Comparison of ENCODE assay signal across 21 cellular contexts in genomic region chr18:36207326-36207725, GRCh38. TPM values are rescaled to one million over a fixed set of nuclear protein-coding genes. Genes with fewer than 3 reads are reported as not detected.
A peak's percentile ranks its signal among the peaks of the same experiment; 100 is the strongest.
DNase-seq lines count a peak whose midpoint lies in the region; ATAC-seq, FAIRE-seq and TF ChIP-seq lines count a peak whose summit lies in the region.
"Had no signal": no experiment of that assay in that cellular context is flagged by ENCODE, and none has a peak within 500 bp of the region (broad histone marks: within the 10 kb centered on the region; RNA-seq: fewer than 3 reads in every experiment).

No MANE protein-coding gene starts in this region.

- WGBS in GM23248 (ENCODE audit: low coverage in 1 of 2, low lambda C conversion rate in 2 of 2, missing lambda C conversion rate in 2 of 2), 2 experiments = 90 to 96% methylated on average over 1 of the region's 1 CpG

- H3K27me3 ChIP-seq in DOHH2 (ENCODE audit: control insufficient read depth, low read length) (no peaks in the 10 kb centered on the region), astrocyte (ENCODE audit: insufficient read depth, low read length) (no peaks in the 10 kb centered on the region), GM23248 (replicated peaks; ENCODE audit: insufficient read depth) (no peaks in the 10 kb centered on the region)
- H3K27me3 ChIP-seq: BLaER1 treated with 17β-estradiol and CSF1 and Interleukin-3, amounts not matched to agents 10 nM and 100 nM had no signal

- no peaks in the 10 kb centered on the region for H3K36me3 ChIP-seq in DOHH2 (ENCODE audit: control insufficient read depth, low read length)
- H3K36me3 ChIP-seq in astrocyte (ENCODE audit: insufficient read depth, low read length) = no peaks in the 10 kb centered on the region
- peaks cover 30% of the 10 kb centered on the region for H3K36me3 ChIP-seq in GM23248 (ENCODE audit: low read depth)
- H3K36me3 ChIP-seq: BLaER1 treated with 17β-estradiol and CSF1 and Interleukin-3, amounts not matched to agents 10 nM and 100 nM had no signal

- H3K4me3 Mint-ChIP-seq in astrocyte (ENCODE audit: unreplicated experiment) = no peak overlapping the region
- H3K4me3 Mint-ChIP-seq: B cell; CD4-positive, alpha-beta T cell; CD8-positive, alpha-beta T cell had no signal

- in situ Hi-C loops in GM23248 (cut with MboI) = no loop called here

- H3K27ac Mint-ChIP-seq in astrocyte (ENCODE audit: unreplicated experiment) = peak overlapping the region; percentile 12
- H3K27ac Mint-ChIP-seq: B cell; CD4-positive, alpha-beta T cell; CD8-positive, alpha-beta T cell had no signal

- H2AFZ ChIP-seq in astrocyte (ENCODE audit: low read depth, low read length) (no peak overlapping the region), GM23248 (no peak overlapping the region)

- peak; percentile 23 for DNase-seq in M059J (ENCODE audit: low read depth)
- no peak for DNase-seq in astrocyte (ENCODE audit: low read depth)
- no peak for DNase-seq in GM23248
- DNase-seq: AML-193; Caco-2; Calu3; CD4-positive, alpha-beta T cell; DMS79 treated with DMSO at 0.1 percent for 48 hours; EL; GDM1 had no signal

- peaks cover 8% of the 10 kb centered on the region for H3K4me1 Mint-ChIP-seq in astrocyte (ENCODE audit: low read depth, unreplicated experiment)

- peak overlapping the region; percentile 23; the same call in 1 of the 2 replicates for H3K4me2 ChIP-seq in DOHH2 (ENCODE audit: low read length)
- no peak overlapping the region for H3K4me2 ChIP-seq in astrocyte (ENCODE audit: low read length)
- no peak overlapping the region for H3K4me2 ChIP-seq in GM23248 (ENCODE audit: unreplicated experiment)
- H3K4me2 ChIP-seq: A549; BLaER1 treated with 17β-estradiol and CSF1 and Interleukin-3, amounts not matched to agents 10 nM and 100 nM had no signal

- no peaks in the 10 kb centered on the region for H4K20me1 ChIP-seq in DOHH2 (ENCODE audit: control insufficient read depth, insufficient read depth, low read depth, low read length)
- H4K20me1 ChIP-seq in astrocyte (ENCODE audit: insufficient read depth, low read length) = no peaks in the 10 kb centered on the region
- 0 out of 2 replicates have a peak, but pooled peaks cover 7% of the 10 kb centered on the region for H4K20me1 ChIP-seq in GM23248 (ENCODE audit: insufficient read depth)
- H4K20me1 ChIP-seq: BLaER1 treated with 17β-estradiol and CSF1 and Interleukin-3, amounts not matched to agents 10 nM and 100 nM had no signal

- no peak for ATAC-seq in GM18909 (IDR thresholded peaks at IDR 0.05; ENCODE audit: poor library complexity, unreplicated experiment)
- ATAC-seq: A549; CD8-positive, alpha-beta T cell; GM12878 had no signal

- H3F3A ChIP-seq in DOHH2 (ENCODE audit: control insufficient read depth, insufficient read depth) (no peaks in the 10 kb centered on the region), GM23248 (ENCODE audit: insufficient read depth) (peaks cover 37% of the 10 kb centered on the region)

- H3K4me1 ChIP-seq in DOHH2 (ENCODE audit: control insufficient read depth, low read length) (peaks cover 12% of the 10 kb centered on the region), astrocyte (ENCODE audit: insufficient read depth, low read length) (no peaks in the 10 kb centered on the region), GM23248 (ENCODE audit: insufficient read depth) (peaks cover 13% of the 10 kb centered on the region)
- H3K4me1 ChIP-seq: A549, Caco-2 had no signal

- no peaks in the 10 kb centered on the region for H3K27me3 Mint-ChIP-seq in astrocyte (ENCODE audit: low read depth, unreplicated experiment)

- H3K27ac ChIP-seq in DOHH2 (ENCODE audit: low read depth, low read length) = no peak overlapping the region
- H3K27ac ChIP-seq in astrocyte (ENCODE audit: low read depth, low read length) = no peak overlapping the region
- H3K27ac ChIP-seq in GM23248 = no peak overlapping the region
- H3K27ac ChIP-seq: 22Rv1; A549; BLaER1 treated with 17β-estradiol and CSF1 and Interleukin-3, amounts not matched to agents 10 nM and 100 nM; C4-2B had no signal

- H3K9me2 ChIP-seq in DOHH2 (replicated peaks; ENCODE audit: control insufficient read depth, low read length) (no peaks in the 10 kb centered on the region), GM23248 (ENCODE audit: insufficient read depth) (no peaks in the 10 kb centered on the region)

- H3K4me3 ChIP-seq in DOHH2 (ENCODE audit: low read length) (no peak overlapping the region), astrocyte (ENCODE audit: insufficient read depth, low read depth, low read length) (no peak overlapping the region), GM23248 (no peak overlapping the region)
- H3K4me3 ChIP-seq: A549; BLaER1 treated with 17β-estradiol and CSF1 and Interleukin-3, amounts not matched to agents 10 nM and 100 nM; GM12878 had no signal

- H3K9me3 Mint-ChIP-seq in astrocyte (ENCODE audit: unreplicated experiment) = peaks cover 7% of the 10 kb centered on the region
- H3K9me3 Mint-ChIP-seq: CD4-positive, alpha-beta T cell; CD8-positive, alpha-beta T cell had no signal

- peaks cover 15% of the 10 kb centered on the region for H3K9me3 ChIP-seq in DOHH2 (ENCODE audit: control insufficient read depth, insufficient read depth, low read length)
- H3K9me3 ChIP-seq in astrocyte (ENCODE audit: insufficient read depth, low read depth, low read length) = no peaks in the 10 kb centered on the region
- no peaks in the 10 kb centered on the region for H3K9me3 ChIP-seq in GM23248 (ENCODE audit: low read depth)
- H3K9me3 ChIP-seq: A549, Caco-2 had no signal

- TF ChIP-seq CTCF in DOHH2 (IDR thresholded peaks at IDR 0.05; ENCODE audit: low read depth, low read length, poor library complexity, severe bottlenecking) (no peak), astrocyte (IDR thresholded peaks at IDR 0.05; ENCODE audit: insufficient read depth, low read depth, low read length) (no peak)

- FAIRE-seq in astrocyte (lab: Jason Lieb, UNC) = no peak
- FAIRE-seq: A549, D721Med, GM12878 had no signal

- H3K36me3 Mint-ChIP-seq in astrocyte (ENCODE audit: low read depth, unreplicated experiment) = no peaks in the 10 kb centered on the region
- H3K36me3 Mint-ChIP-seq: CD8-positive, alpha-beta T cell had no signal

- H3K79me2 ChIP-seq in DOHH2 (ENCODE audit: control insufficient read depth, low read length) = no peaks in the 10 kb centered on the region
- no peaks in the 10 kb centered on the region for H3K79me2 ChIP-seq in astrocyte (ENCODE audit: insufficient read depth, low read length)
- peaks cover 7% of the 10 kb centered on the region for H3K79me2 ChIP-seq in GM23248 (ENCODE audit: insufficient read depth)

- no peak overlapping the region for H3K9ac ChIP-seq in astrocyte (ENCODE audit: low read length)
- H3K9ac ChIP-seq in GM23248 = no peak overlapping the region
- H3K9ac ChIP-seq: BLaER1 treated with 17β-estradiol and CSF1 and Interleukin-3, amounts not matched to agents 10 nM and 100 nM had no signal

RNA-seq across cellular contexts. Expression of gene MOCOS, which starts 20.0 kb away (rescaled TPM):
- 3.2 and 10.2 TPM in 2 replicates for total RNA-seq in M059J (2014; rRNA removed; shearing (Covaris generic))
- total RNA-seq in astrocyte = 1.4 and 1.9 TPM in 2 replicates
- total RNA-seq in GM23248 (2014; rRNA removed; shearing (Covaris generic)) = 23.6 and 26.2 TPM in 2 replicates
- polyA plus RNA-seq in GM23248 (2016; fragmentation: Nextera tagmentation; extraction: Ambion mirVana) = 14.3 and 17.9 TPM in 2 replicates
- total RNA-seq: CD4-positive, alpha-beta T cell; CD8-positive, alpha-beta T cell; G401 had no signal
